8 cellular contexts compared by ENCODE assay signal in the genomic region with DNA sequence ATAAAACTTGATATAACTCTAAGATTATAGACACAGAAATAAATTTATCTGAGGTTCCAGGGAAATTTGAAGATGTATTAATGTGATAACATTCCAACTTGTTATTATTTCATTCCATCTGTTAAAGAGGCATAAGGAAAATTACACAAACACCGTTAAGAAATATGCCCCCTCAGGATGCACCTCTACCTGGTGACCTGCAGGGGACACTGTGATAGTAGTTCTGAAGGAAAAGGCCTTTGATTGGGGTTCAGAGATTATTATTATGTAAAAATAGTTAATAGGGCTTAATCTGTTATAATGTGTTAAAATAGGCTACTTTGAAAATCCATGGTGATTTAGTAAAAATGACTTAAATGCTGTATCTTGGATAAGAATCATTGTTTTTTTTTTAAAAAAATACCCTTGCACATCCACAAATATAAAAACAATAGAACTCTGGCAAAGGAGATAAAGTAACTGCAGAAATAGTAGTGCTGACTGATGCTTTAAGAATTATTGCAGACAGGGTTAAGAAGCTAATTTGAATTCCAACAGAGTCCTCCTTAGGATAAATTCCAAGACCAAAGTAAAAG. TPM values are rescaled to one million over a fixed set of nuclear protein-coding genes. Genes with fewer than 3 reads are reported as not detected.
DNase-seq lines count a peak whose midpoint lies in the region; ATAC-seq, FAIRE-seq and TF ChIP-seq lines count a peak whose summit lies in the region.

No MANE protein-coding gene starts in this region.

- H2AFZ ChIP-seq in astrocyte (ENCODE audit: low read depth, low read length) (no peak overlapping the region), HepG2 (ENCODE audit: low read length) (no peak overlapping the region)

- POLR2A ChIA-PET in HepG2 (lab: Yijun Ruan, JAX): interaction anchor here (0.9 kb wide), 1 partner anchor 478 kb away, joined by 3 read pairs; no protein-coding TSS in a partner anchor

- TF ChIP-seq RAD21 in HepG2 (CRISPR knock-in tag; IDR thresholded peaks at IDR 0.05): no peak

- no peaks in the 10 kb centered on the region for H3K36me3 Mint-ChIP-seq in astrocyte (ENCODE audit: low read depth, unreplicated experiment)

- H3K27ac Mint-ChIP-seq in astrocyte (ENCODE audit: unreplicated experiment): no peak overlapping the region

- H3K79me2 ChIP-seq in astrocyte (ENCODE audit: insufficient read depth, low read length): no peaks in the 10 kb centered on the region
- H3K79me2 ChIP-seq in HepG2 (ENCODE audit: insufficient read depth, low read length): no peaks in the 10 kb centered on the region

- peak; percentile 66 for ATAC-seq in GM19467 (IDR thresholded peaks at IDR 0.05; ENCODE audit: unreplicated experiment)
- ATAC-seq in HepG2: no peak

- H3K4me1 ChIP-seq in astrocyte (ENCODE audit: insufficient read depth, low read length) (no peaks in the 10 kb centered on the region), HepG2 (ENCODE audit: insufficient read depth, low read length) (peaks cover 23% of the 10 kb centered on the region)

- TF ChIP-seq EP300 in HepG2 (IDR thresholded peaks at IDR 0.05; ENCODE audit: low read depth in 2 of 2, low read length in 2 of 2) (no peak), HepG2 (CRISPR knock-in tag; IDR thresholded peaks at IDR 0.05; ENCODE audit: borderline replicate concordance) (no peak)

- TF ChIP-seq CTCF in astrocyte (IDR thresholded peaks at IDR 0.05; ENCODE audit: insufficient read depth, low read depth, low read length): peak; percentile 88
- TF ChIP-seq CTCF in HepG2 (CRISPR knock-in tag; IDR thresholded peaks at IDR 0.05): peak; percentile 59

- H3K4me1 Mint-ChIP-seq in astrocyte (ENCODE audit: low read depth, unreplicated experiment): no peaks in the 10 kb centered on the region

- no peaks in the 10 kb centered on the region for H3K27me3 ChIP-seq in astrocyte (ENCODE audit: insufficient read depth, low read length)
- no peaks in the 10 kb centered on the region for H3K27me3 ChIP-seq in HepG2 (ENCODE audit: control insufficient read depth in 1 of 2, insufficient read depth in 2 of 2, low read length in 2 of 2)

- in situ Hi-C loops in HepG2 (cut with HindIII; ENCODE audit: extremely low pct_ligation_motif_present, low pct_unique_long_range_greater_than_20kb): no loop called here

- H4K20me1 ChIP-seq in astrocyte (ENCODE audit: insufficient read depth, low read length): no peaks in the 10 kb centered on the region
- H4K20me1 ChIP-seq in HepG2 (ENCODE audit: insufficient read depth, low read length): no peaks in the 10 kb centered on the region

- H3K9me3 ChIP-seq in astrocyte (ENCODE audit: insufficient read depth, low read depth, low read length) (no peaks in the 10 kb centered on the region), HepG2 (ENCODE audit: low read length) (no peaks in the 10 kb centered on the region)

- no peak for TF ChIP-seq POLR2A in HepG2 (IDR thresholded peaks at IDR 0.05; ENCODE audit: insufficient read depth in 1 of 2, low read depth in 2 of 2, low read length in 2 of 2)

- H3K9ac ChIP-seq in astrocyte (ENCODE audit: low read length): no peak overlapping the region
- H3K9ac ChIP-seq in HepG2 (ENCODE audit: insufficient read depth, low read depth, low read length): no peak overlapping the region

- CTCF ChIA-PET in HepG2 (lab: Yijun Ruan, JAX; ENCODE audit: low intra/inter-chr PET ratio, low total read pairs): interaction anchor here (3.9 kb wide), 1 partner anchor 149 kb away, joined by 14 read pairs; no protein-coding TSS in a partner anchor

- no peaks in the 10 kb centered on the region for H3K9me3 Mint-ChIP-seq in astrocyte (ENCODE audit: unreplicated experiment)

- H3K4me2 ChIP-seq in astrocyte (ENCODE audit: low read length) (no peak overlapping the region), HepG2 (ENCODE audit: low read depth, low read length) (no peak overlapping the region)

- H3K27ac ChIP-seq in astrocyte (ENCODE audit: low read depth, low read length) (no peak overlapping the region), HepG2 (ENCODE audit: extremely low read length, insufficient read depth, low read length) (no peak overlapping the region)

- BruUV-seq in HepG2 (replicated peaks; lab: Mats Ljungman, UMichigan): no TSS peak

- no peak overlapping the region for H3K4me3 ChIP-seq in astrocyte (ENCODE audit: insufficient read depth, low read depth, low read length)
- no peak overlapping the region for H3K4me3 ChIP-seq in HepG2 (replicated peaks in 1 of 3; ENCODE audit: insufficient read depth in 1 of 3, low read depth in 2 of 3, low read length in 3 of 3)

- FAIRE-seq in astrocyte (lab: Jason Lieb, UNC) (no peak), HepG2 (lab: Jason Lieb, UNC) (no peak)

- H3K36me3 ChIP-seq in astrocyte (ENCODE audit: insufficient read depth, low read length): no peaks in the 10 kb centered on the region
- no peaks in the 10 kb centered on the region for H3K36me3 ChIP-seq in HepG2 (replicated peaks in 1 of 2; ENCODE audit: control insufficient read depth in 1 of 2, insufficient read depth in 2 of 2, low read length in 2 of 2)

- intact Hi-C loops in HepG2 (cut with micrococcal nuclease; ENCODE audit: unreplicated experiment): loop anchor here (1.0 kb wide), 1 partner anchor 149 kb away; no protein-coding TSS in a partner anchor

- peak; percentile 28 for DNase-seq in NCI-H510A treated with DMSO at 0.1 percent for 48 hours (lab: John Stamatoyannopoulos, UW)
- no peak for DNase-seq in NCI-H510A (lab: John Stamatoyannopoulos, UW)
- DNase-seq in HuH-7.5 (ENCODE audit: low spot score): peak; percentile 39
- DNase-seq in astrocyte (ENCODE audit: low read depth): no peak
- peak; percentile 34 for DNase-seq in HepG2 (ENCODE audit: low spot score)
- no peak for DNase-seq in foreskin melanocyte
- no peak for DNase-seq in DMS114 treated with DMSO at 0.1 percent for 48 hours (lab: John Stamatoyannopoulos, UW; ENCODE audit: unreplicated experiment)

- whole genome bisulfite sequencing in HepG2 (ENCODE audit: low lambda C conversion rate): 3% methylated on average over 1 of the region's 1 CpG

- peaks cover 3% of the 10 kb centered on the region for H3K27me3 Mint-ChIP-seq in astrocyte (ENCODE audit: low read depth, unreplicated experiment)

- no peak overlapping the region for H3K4me3 Mint-ChIP-seq in astrocyte (ENCODE audit: unreplicated experiment)

RNA-seq across cellular contexts. Expression of a gene that starts 6.1 kb away (rescaled TPM):
- total RNA-seq in astrocyte: 12.6 and 13.6 TPM in 2 replicates
- total RNA-seq in HepG2 (2016; rRNA removed; fragmentation: Illumina TruSeq; extraction: Trizol): 14.1 and 20.8 TPM in 2 replicates
- 5.8 and 6.7 TPM in 2 replicates for total RNA-seq in HepG2 (2016; cell fraction: cytosol; rRNA removed; fragmentation: Illumina TruSeq; extraction: Trizol; ENCODE audit: low read depth)
- total RNA-seq in HepG2 (2016; cell fraction: insoluble cytoplasmic fraction; rRNA removed; fragmentation: Illumina TruSeq; extraction: Trizol): 15.0 and 18.9 TPM in 2 replicates
- 14.8 and 21.8 TPM in 2 replicates for total RNA-seq in HepG2 (2016; cell fraction: membrane; rRNA removed; fragmentation: Illumina TruSeq; extraction: Trizol)
- total RNA-seq in HepG2 (2016; cell fraction: nucleus; rRNA removed; fragmentation: Illumina TruSeq; extraction: Trizol): 9.0 and 9.6 TPM in 2 replicates
- polyA plus RNA-seq in HepG2 (2011; rRNA removed): 10.8 and 14.7 TPM in 2 replicates
- 4.7 and 7.1 TPM in 2 replicates for polyA plus RNA-seq in HepG2 (2011; cell fraction: cytosol; rRNA removed)
- 2.8 and 3.9 TPM in 2 replicates for polyA plus RNA-seq in HepG2 (2011; cell fraction: nucleus; rRNA removed)
- polyA plus RNA-seq in HepG2 (2012): 11.0 and 15.1 TPM in 2 replicates
- 5.5 and 6.4 TPM in 2 replicates for polyA plus RNA-seq in HepG2 (2016; cell fraction: cytosol; fragmentation: Illumina TruSeq; extraction: Trizol; ENCODE audit: low read depth)
- polyA plus RNA-seq in HepG2 (2016; cell fraction: insoluble cytoplasmic fraction; fragmentation: Illumina TruSeq; extraction: Trizol; ENCODE audit: low read depth): 17.6 and 19.8 TPM in 2 replicates
- polyA plus RNA-seq in HepG2 (2016; cell fraction: membrane; fragmentation: Illumina TruSeq; extraction: Trizol; ENCODE audit: low read depth): 12.7 and 14.1 TPM in 2 replicates
- 14.6 and 15.4 TPM in 2 replicates for polyA plus RNA-seq in HepG2 (2016; cell fraction: nucleus; fragmentation: Illumina TruSeq; extraction: Trizol; ENCODE audit: insufficient read depth, low read depth)
- polyA minus RNA-seq in HepG2 (2011; rRNA and poly(A)+ RNA removed; ENCODE audit: low replicate concordance): 1.2 and 6.2 TPM in 2 replicates
- 16.4 TPM in 2 replicates for polyA minus RNA-seq in HepG2 (2011; cell fraction: cytosol; rRNA and poly(A)+ RNA removed)
- polyA minus RNA-seq in HepG2 (2011; cell fraction: nucleus; rRNA and poly(A)+ RNA removed): 16.7 and 20.4 TPM in 2 replicates

RNA-seq across cellular contexts. Expression of a gene that starts 35.1 kb away (rescaled TPM):
- total RNA-seq in astrocyte (46.7 and 49.8 TPM in 2 replicates), HepG2 (2016; rRNA removed; fragmentation: Illumina TruSeq; extraction: Trizol) (124 and 141 TPM in 2 replicates)
- total RNA-seq in HepG2 (2016; cell fraction: cytosol; rRNA removed; fragmentation: Illumina TruSeq; extraction: Trizol; ENCODE audit: low read depth): 92.8 and 103 TPM in 2 replicates
- total RNA-seq in HepG2 (2016; cell fraction: insoluble cytoplasmic fraction; rRNA removed; fragmentation: Illumina TruSeq; extraction: Trizol): 119 and 173 TPM in 2 replicates
- total RNA-seq in HepG2 (2016; cell fraction: membrane; rRNA removed; fragmentation: Illumina TruSeq; extraction: Trizol): 66.0 and 77.6 TPM in 2 replicates
- 34.2 and 45.6 TPM in 2 replicates for total RNA-seq in HepG2 (2016; cell fraction: nucleus; rRNA removed; fragmentation: Illumina TruSeq; extraction: Trizol)
- 35.7 and 45.4 TPM in 2 replicates for polyA plus RNA-seq in HepG2 (2011; rRNA removed)
- polyA plus RNA-seq in HepG2 (2011; cell fraction: cytosol; rRNA removed): 18.4 and 24.7 TPM in 2 replicates
- polyA plus RNA-seq in HepG2 (2011; cell fraction: nucleus; rRNA removed): 8.2 and 11.9 TPM in 2 replicates
- polyA plus RNA-seq in HepG2 (2012): 48.4 and 66.6 TPM in 2 replicates
- 97.5 and 98.5 TPM in 2 replicates for polyA plus RNA-seq in HepG2 (2016; cell fraction: cytosol; fragmentation: Illumina TruSeq; extraction: Trizol; ENCODE audit: low read depth)
- 141 and 155 TPM in 2 replicates for polyA plus RNA-seq in HepG2 (2016; cell fraction: insoluble cytoplasmic fraction; fragmentation: Illumina TruSeq; extraction: Trizol; ENCODE audit: low read depth)
- polyA plus RNA-seq in HepG2 (2016; cell fraction: membrane; fragmentation: Illumina TruSeq; extraction: Trizol; ENCODE audit: low read depth): 48.9 and 52.6 TPM in 2 replicates
- 67.0 and 78.0 TPM in 2 replicates for polyA plus RNA-seq in HepG2 (2016; cell fraction: nucleus; fragmentation: Illumina TruSeq; extraction: Trizol; ENCODE audit: insufficient read depth, low read depth)
- 8.6 and 13.3 TPM in 2 replicates for polyA minus RNA-seq in HepG2 (2011; rRNA and poly(A)+ RNA removed; ENCODE audit: low replicate concordance)
- polyA minus RNA-seq in HepG2 (2011; cell fraction: cytosol; rRNA and poly(A)+ RNA removed): 13.9 and 21.8 TPM in 2 replicates
- polyA minus RNA-seq in HepG2 (2011; cell fraction: nucleus; rRNA and poly(A)+ RNA removed): 39.4 and 40.8 TPM in 2 replicates

RNA-seq across cellular contexts. Expression of a gene that starts 35.3 kb away (rescaled TPM):
- 8.2 and 9.4 TPM in 2 replicates for total RNA-seq in astrocyte
- 10.2 and 10.8 TPM in 2 replicates for total RNA-seq in HepG2 (2016; rRNA removed; fragmentation: Illumina TruSeq; extraction: Trizol)
- 8.7 and 9.7 TPM in 2 replicates for total RNA-seq in HepG2 (2016; cell fraction: cytosol; rRNA removed; fragmentation: Illumina TruSeq; extraction: Trizol; ENCODE audit: low read depth)
- 10.4 and 11.8 TPM in 2 replicates for total RNA-seq in HepG2 (2016; cell fraction: insoluble cytoplasmic fraction; rRNA removed; fragmentation: Illumina TruSeq; extraction: Trizol)
- 6.9 and 9.2 TPM in 2 replicates for total RNA-seq in HepG2 (2016; cell fraction: membrane; rRNA removed; fragmentation: Illumina TruSeq; extraction: Trizol)
- 14.6 and 15.0 TPM in 2 replicates for total RNA-seq in HepG2 (2016; cell fraction: nucleus; rRNA removed; fragmentation: Illumina TruSeq; extraction: Trizol)
- 6.6 and 7.1 TPM in 2 replicates for polyA plus RNA-seq in HepG2 (2011; rRNA removed)
- 4.3 and 5.6 TPM in 2 replicates for polyA plus RNA-seq in HepG2 (2011; cell fraction: cytosol; rRNA removed)
- polyA plus RNA-seq in HepG2 (2011; cell fraction: nucleus; rRNA removed): 4.7 and 6.8 TPM in 2 replicates
- 4.0 and 6.0 TPM in 2 replicates for polyA plus RNA-seq in HepG2 (2012)
- polyA plus RNA-seq in HepG2 (2016; cell fraction: cytosol; fragmentation: Illumina TruSeq; extraction: Trizol; ENCODE audit: low read depth): 3.4 TPM in 2 replicates
- polyA plus RNA-seq in HepG2 (2016; cell fraction: insoluble cytoplasmic fraction; fragmentation: Illumina TruSeq; extraction: Trizol; ENCODE audit: low read depth): 8.5 and 10.9 TPM in 2 replicates
- polyA plus RNA-seq in HepG2 (2016; cell fraction: membrane; fragmentation: Illumina TruSeq; extraction: Trizol; ENCODE audit: low read depth): 4.7 and 5.0 TPM in 2 replicates
- polyA plus RNA-seq in HepG2 (2016; cell fraction: nucleus; fragmentation: Illumina TruSeq; extraction: Trizol; ENCODE audit: insufficient read depth, low read depth): 7.3 and 8.4 TPM in 2 replicates
- polyA minus RNA-seq in HepG2 (2011; rRNA and poly(A)+ RNA removed; ENCODE audit: low replicate concordance): 11.5 and 14.8 TPM in 2 replicates
- 6.1 and 8.0 TPM in 2 replicates for polyA minus RNA-seq in HepG2 (2011; cell fraction: cytosol; rRNA and poly(A)+ RNA removed)
- 24.8 and 27.5 TPM in 2 replicates for polyA minus RNA-seq in HepG2 (2011; cell fraction: nucleus; rRNA and poly(A)+ RNA removed)

RNA-seq across cellular contexts. Expression of a gene that starts 44.9 kb away (rescaled TPM):
- 0.39 and 0.50 TPM in 2 replicates for total RNA-seq in astrocyte
- total RNA-seq in HepG2 (2016; rRNA removed; fragmentation: Illumina TruSeq; extraction: Trizol): 1.6 and 2.6 TPM in 2 replicates
- total RNA-seq in HepG2 (2016; cell fraction: cytosol; rRNA removed; fragmentation: Illumina TruSeq; extraction: Trizol; ENCODE audit: low read depth): 0.44 and 0.61 TPM in 2 replicates
- total RNA-seq in HepG2 (2016; cell fraction: insoluble cytoplasmic fraction; rRNA removed; fragmentation: Illumina TruSeq; extraction: Trizol): 1.6 and 2.9 TPM in 2 replicates
- 1.7 TPM in 2 replicates for total RNA-seq in HepG2 (2016; cell fraction: membrane; rRNA removed; fragmentation: Illumina TruSeq; extraction: Trizol)
- 2.6 and 3.3 TPM in 2 replicates for total RNA-seq in HepG2 (2016; cell fraction: nucleus; rRNA removed; fragmentation: Illumina TruSeq; extraction: Trizol)
- 1.9 and 2.4 TPM in 2 replicates for polyA plus RNA-seq in HepG2 (2011; rRNA removed)
- polyA plus RNA-seq in HepG2 (2011; cell fraction: cytosol; rRNA removed): 1.2 and 1.9 TPM in 2 replicates
- 1.6 and 2.1 TPM in 2 replicates for polyA plus RNA-seq in HepG2 (2011; cell fraction: nucleus; rRNA removed)
- polyA plus RNA-seq in HepG2 (2012): 1.5 and 5.2 TPM in 2 replicates
- polyA plus RNA-seq in HepG2 (2016; cell fraction: cytosol; fragmentation: Illumina TruSeq; extraction: Trizol; ENCODE audit: low read depth): 0.33 and 0.34 TPM in 2 replicates
- polyA plus RNA-seq in HepG2 (2016; cell fraction: insoluble cytoplasmic fraction; fragmentation: Illumina TruSeq; extraction: Trizol; ENCODE audit: low read depth): 1.3 and 1.4 TPM in 2 replicates
- 0.50 and 0.84 TPM in 2 replicates for polyA plus RNA-seq in HepG2 (2016; cell fraction: membrane; fragmentation: Illumina TruSeq; extraction: Trizol; ENCODE audit: low read depth)
- polyA plus RNA-seq in HepG2 (2016; cell fraction: nucleus; fragmentation: Illumina TruSeq; extraction: Trizol; ENCODE audit: insufficient read depth, low read depth): 3.0 and 4.0 TPM in 2 replicates
- polyA minus RNA-seq in HepG2 (2011; rRNA and poly(A)+ RNA removed; ENCODE audit: low replicate concordance): 0.96 and 4.6 TPM in 2 replicates
- polyA minus RNA-seq in HepG2 (2011; cell fraction: cytosol; rRNA and poly(A)+ RNA removed): 1.1 and 2.4 TPM in 2 replicates
- 1.7 and 2.8 TPM in 2 replicates for polyA minus RNA-seq in HepG2 (2011; cell fraction: nucleus; rRNA and poly(A)+ RNA removed)

Comparison
In these comparisons a context has a peak if more than half of its experiments do, and no peak if none do; other contexts are left out.
1. DNase-seq: peak in NCI-H510A treated with DMSO at 0.1 percent for 48 hours (single experiment), HuH-7.5 (single experiment) and HepG2 (single experiment); none in NCI-H510A (single experiment), astrocyte (single experiment), foreskin melanocyte (single experiment) and DMS114 treated with DMSO at 0.1 percent for 48 hours (single experiment).